ENCODE assay signal across 9 cellular contexts in genomic region chr16:87560428-87561199, GRCh38. TPM values are rescaled to one million over a fixed set of nuclear protein-coding genes. Genes with fewer than 3 reads are reported as not detected.
DNase-seq lines count a peak whose midpoint lies in the region; ATAC-seq and TF ChIP-seq lines count a peak whose summit lies in the region.
"Had no signal": no experiment of that assay in that cellular context is flagged by ENCODE, and none has a peak within 500 bp of the region (broad histone marks: within the 10 kb centered on the region; RNA-seq: fewer than 3 reads in every experiment).

No MANE protein-coding gene starts in this region.

- H3K27ac ChIP-seq in naive thymus-derived CD4-positive, alpha-beta T cell (ENCODE audit: low read depth, low read length) = no peak overlapping the region
- no peak overlapping the region for H3K27ac ChIP-seq in effector memory CD4-positive, alpha-beta T cell (ENCODE audit: insufficient read depth, low read length, poor library complexity, severe bottlenecking)
- H3K27ac ChIP-seq: Peyer's patch had no signal

- no peak overlapping the region for H3K27ac Mint-ChIP-seq in Calu3 (ENCODE audit: unreplicated experiment)
- H3K27ac Mint-ChIP-seq in naive thymus-derived CD4-positive, alpha-beta T cell = no peak overlapping the region
- H3K27ac Mint-ChIP-seq in type B pancreatic cell = no peak overlapping the region

- CTCF ChIA-PET in Calu3 (lab: Charles Lee) = no interaction called here
- CTCF ChIA-PET in naive thymus-derived CD4-positive, alpha-beta T cell (lab: Charles Lee) = no interaction called here

- H3K36me3 ChIP-seq in naive thymus-derived CD4-positive, alpha-beta T cell (ENCODE audit: control insufficient read depth in 2 of 3, insufficient read depth in 3 of 3, low read length in 3 of 3) = no peaks in the 10 kb centered on the region
- no peaks in the 10 kb centered on the region for H3K36me3 ChIP-seq in effector memory CD4-positive, alpha-beta T cell (ENCODE audit: control insufficient read depth, insufficient read depth, low read length)
- H3K36me3 ChIP-seq: Peyer's patch had no signal

- intact Hi-C loops in Calu3 (cut with micrococcal nuclease; ENCODE audit: unreplicated experiment) = no loop called here
- intact Hi-C loops in naive thymus-derived CD4-positive, alpha-beta T cell (cut with micrococcal nuclease) = no loop called here
- intact Hi-C loops in head of caudate nucleus (cut with DNase I) = no loop called here

- H3K9me3 Mint-ChIP-seq in Calu3 (ENCODE audit: low read depth, unreplicated experiment) (peaks cover 6% of the 10 kb centered on the region), type B pancreatic cell (no peaks in the 10 kb centered on the region)
- peaks cover 0 to 10% (median 0%) of the 10 kb centered on the region in 11 donors for H3K9me3 Mint-ChIP-seq in naive thymus-derived CD4-positive, alpha-beta T cell

- no peaks in the 10 kb centered on the region for H3K9me3 ChIP-seq in naive thymus-derived CD4-positive, alpha-beta T cell (ENCODE audit: control insufficient read depth in 2 of 3, low read length in 3 of 3)
- H3K9me3 ChIP-seq in effector memory CD4-positive, alpha-beta T cell (ENCODE audit: control insufficient read depth, low read length) = no peaks in the 10 kb centered on the region
- H3K9me3 ChIP-seq: Peyer's patch had no signal

- POLR2A ChIA-PET in naive thymus-derived CD4-positive, alpha-beta T cell (lab: Charles Lee) = no interaction called here

- no TSS peak for BruUV-seq in Calu3 (replicated peaks; lab: Mats Ljungman, UMichigan)

- H3K4me3 Mint-ChIP-seq in Calu3 (ENCODE audit: low read depth, unreplicated experiment) = no peak overlapping the region
- no peak overlapping the region for H3K4me3 Mint-ChIP-seq in naive thymus-derived CD4-positive, alpha-beta T cell
- H3K4me3 Mint-ChIP-seq in type B pancreatic cell = no peak overlapping the region

- DNase-seq in Calu3 = peak; percentile 49
- DNase-seq in HuH-7.5 (ENCODE audit: low spot score) = peak; percentile 58
- peak; percentile 58 to 66 for DNase-seq in activated T-cell treated with anti-CD3 and anti-CD28 coated beads, Interleukin-2, amount 50 U/mL, for 48 hours
- no peak for DNase-seq in naive thymus-derived CD4-positive, alpha-beta T cell
- DNase-seq in type B pancreatic cell (ENCODE audit: extremely low spot score, unreplicated experiment) = no peak
- DNase-seq in effector memory CD4-positive, alpha-beta T cell = no peak
- no peak for DNase-seq in head of caudate nucleus

- H3K4me3 ChIP-seq in naive thymus-derived CD4-positive, alpha-beta T cell (ENCODE audit: low read length) = no peak overlapping the region
- no peak overlapping the region for H3K4me3 ChIP-seq in effector memory CD4-positive, alpha-beta T cell (ENCODE audit: insufficient read depth, low read depth, low read length, poor library complexity, severe bottlenecking)
- H3K4me3 ChIP-seq: Peyer's patch had no signal

- H3K36me3 Mint-ChIP-seq in Calu3 (ENCODE audit: insufficient read depth, unreplicated experiment) = no peaks in the 10 kb centered on the region
- H3K36me3 Mint-ChIP-seq in naive thymus-derived CD4-positive, alpha-beta T cell = no peaks in the 10 kb centered on the region
- H3K36me3 Mint-ChIP-seq in type B pancreatic cell = no peaks in the 10 kb centered on the region

- peaks cover 44% of the 10 kb centered on the region for H3K27me3 Mint-ChIP-seq in Calu3 (ENCODE audit: unreplicated experiment)
- peaks cover 0 to 12% (median 10%) of the 10 kb centered on the region in 5 donors for H3K27me3 Mint-ChIP-seq in naive thymus-derived CD4-positive, alpha-beta T cell
- H3K27me3 Mint-ChIP-seq in type B pancreatic cell = peaks cover 5% of the 10 kb centered on the region

- no peaks in the 10 kb centered on the region for H3K27me3 ChIP-seq in naive thymus-derived CD4-positive, alpha-beta T cell (ENCODE audit: control insufficient read depth in 2 of 2, insufficient read depth in 2 of 2, low read length in 2 of 2)
- no peaks in the 10 kb centered on the region for H3K27me3 ChIP-seq in effector memory CD4-positive, alpha-beta T cell (replicated peaks; ENCODE audit: control insufficient read depth, insufficient read depth, low read length, poor library complexity, severe bottlenecking)
- H3K27me3 ChIP-seq: Peyer's patch had no signal

- H3K4me1 ChIP-seq in naive thymus-derived CD4-positive, alpha-beta T cell (ENCODE audit: control insufficient read depth in 2 of 2, insufficient read depth in 2 of 2, low read length in 2 of 2) = no peaks in the 10 kb centered on the region
- no peaks in the 10 kb centered on the region for H3K4me1 ChIP-seq in effector memory CD4-positive, alpha-beta T cell (ENCODE audit: control insufficient read depth, insufficient read depth, low read length, poor library complexity, severe bottlenecking)
- H3K4me1 ChIP-seq: Peyer's patch had no signal

- TF ChIP-seq CTCF in Calu3 (IDR thresholded peaks at IDR 0.05; ENCODE audit: unreplicated experiment) = no peak
- TF ChIP-seq CTCF in type B pancreatic cell (conservative IDR thresholded peaks at IDR 0.05) = no peak

- peak; percentile 32 for ATAC-seq in naive thymus-derived CD4-positive, alpha-beta T cell
- ATAC-seq in HG03469 (IDR thresholded peaks at IDR 0.05; ENCODE audit: unreplicated experiment) = no peak

- H3K4me1 Mint-ChIP-seq in Calu3 (ENCODE audit: low read depth, unreplicated experiment) = no peaks in the 10 kb centered on the region
- peaks cover 0 to 9% (median 0%) of the 10 kb centered on the region in 7 donors for H3K4me1 Mint-ChIP-seq in naive thymus-derived CD4-positive, alpha-beta T cell
- peaks cover 6% of the 10 kb centered on the region for H3K4me1 Mint-ChIP-seq in type B pancreatic cell (ENCODE audit: unreplicated experiment)

RNA-seq across cellular contexts. Expression of gene JPH3, which starts 41.7 kb away (rescaled TPM):
- 0.57 and 1.2 TPM in 2 replicates for total RNA-seq in Calu3 (2022)
- not detected for total RNA-seq in naive thymus-derived CD4-positive, alpha-beta T cell
- not detected for polyA plus RNA-seq in naive thymus-derived CD4-positive, alpha-beta T cell
- 7.2 and 27.5 TPM in 2 replicates for total RNA-seq in type B pancreatic cell (ENCODE audit: low replicate concordance)

Comparison
In these comparisons a context has a peak if more than half of its experiments do, and no peak if none do; other contexts are left out.
1. DNase-seq: peak in Calu3 (single experiment), HuH-7.5 (single experiment) and activated T-cell treated with anti-CD3 and anti-CD28 coated beads, Interleukin-2, amount 50 U/mL, for 48 hours (2 of 2); none in naive thymus-derived CD4-positive, alpha-beta T cell (0 of 9), type B pancreatic cell (single experiment), effector memory CD4-positive, alpha-beta T cell (0 of 3) and head of caudate nucleus (0 of 42).